26 cellular contexts compared by ENCODE assay signal in the genomic region with DNA sequence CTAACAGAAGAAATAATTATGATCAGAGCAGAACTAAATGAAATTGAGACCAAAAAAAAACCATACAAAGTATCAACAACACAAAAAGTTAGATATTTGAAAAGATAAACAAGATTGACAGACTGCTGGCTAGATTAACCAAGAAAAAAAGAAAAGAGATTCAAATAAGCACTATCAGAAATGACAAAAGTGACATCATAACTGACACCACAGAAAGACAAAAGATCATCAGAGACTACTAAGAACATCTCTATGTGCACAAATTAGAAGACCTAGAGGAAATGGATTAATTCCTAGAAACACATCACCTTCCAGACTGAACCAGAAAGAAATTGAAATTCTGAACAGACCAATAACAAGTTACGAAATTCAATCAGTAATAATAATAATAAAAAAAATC.
"Had no signal": no experiment of that assay in that cellular context is flagged by ENCODE, and none has a peak within 500 bp of the region (broad histone marks: within the 10 kb centered on the region; RNA-seq: fewer than 3 reads in every experiment).

No MANE protein-coding gene starts in this region.

- ATAC-seq: naive thymus-derived CD8-positive, alpha-beta T cell; pancreas; right cardiac atrium; stimulated activated memory B cell treated with anti-CD40 and anti-IgM and Interleukin-4, amounts not matched to agents 10 μg/mL and 1 μg/mL and 100 μg/mL, for 72 hours; stimulated activated naive CD8-positive, alpha-beta T cell treated with anti-CD3 and anti-CD28 coated beads, Interleukin-15, amount 100 ng/mL, for 72 hours had no signal

- H3K4me3 Mint-ChIP-seq: mesothelial cell of epicardium; nephron; neural crest cell; stimulated activated memory B cell treated with anti-CD40 and anti-IgM and Interleukin-4, amounts not matched to agents 10 μg/mL and 1 μg/mL and 100 μg/mL, for 72 hours; stimulated activated naive CD8-positive, alpha-beta T cell treated with anti-CD3 and anti-CD28 coated beads, Interleukin-15, amount 100 ng/mL, for 72 hours; type B pancreatic cell had no signal

- FAIRE-seq: pancreas, small intestine had no signal

- H3K9me3 ChIP-seq: pancreas, prostate gland had no signal

- H3K36me3 ChIP-seq: pancreas, prostate gland, uterus had no signal

- H3K4me3 ChIP-seq: left ventricle myocardium inferior, lung, pancreas, prostate gland, sigmoid colon, spleen, tibial nerve, uterus had no signal

- H3K27ac ChIP-seq: left ventricle myocardium inferior, pancreas, prostate gland, sigmoid colon, spleen, tibial nerve, uterus had no signal

- H3K27ac Mint-ChIP-seq: mesothelial cell of epicardium; nephron; stimulated activated memory B cell treated with anti-CD40 and anti-IgM and Interleukin-4, amounts not matched to agents 10 μg/mL and 1 μg/mL and 100 μg/mL, for 72 hours; stimulated activated naive CD8-positive, alpha-beta T cell treated with anti-CD3 and anti-CD28 coated beads, Interleukin-15, amount 100 ng/mL, for 72 hours; type B pancreatic cell had no signal

- H3K27me3 ChIP-seq: pancreas, sigmoid colon, spleen, tibial nerve, uterus had no signal

- DNase-seq: hypothalamus; islet precursor cell; left ventricle myocardium inferior; mesendoderm; naive thymus-derived CD8-positive, alpha-beta T cell; nucleus accumbens; pancreas; posterior cingulate gyrus; retina; right cardiac atrium; sigmoid colon; small intestine; spleen; stimulated activated CD4-positive, alpha-beta T cell treated with anti-CD3 and anti-CD28 coated beads, Interleukin-4, amount 100 ng/mL, for 24 hours; stimulated activated naive CD4-positive, alpha-beta T cell treated with Interleukin-2 at 50 U/mL for 16 hours; stimulated activated naive CD8-positive, alpha-beta T cell treated with anti-CD3 and anti-CD28 coated beads, Interleukin-15, amount 100 ng/mL, for 72 hours; substantia nigra; uterus had no signal

- H3K4me1 Mint-ChIP-seq: mesothelial cell of epicardium, nephron, neural crest cell had no signal

- H3K27me3 Mint-ChIP-seq: naive thymus-derived CD8-positive, alpha-beta T cell; stimulated activated memory B cell treated with anti-CD40 and anti-IgM and Interleukin-4, amounts not matched to agents 10 μg/mL and 1 μg/mL and 100 μg/mL, for 72 hours; stimulated activated naive CD8-positive, alpha-beta T cell treated with anti-CD3 and anti-CD28 coated beads, Interleukin-15, amount 100 ng/mL, for 72 hours; type B pancreatic cell had no signal

- H3K4me1 ChIP-seq: left ventricle myocardium inferior, pancreas, prostate gland, sigmoid colon, tibial nerve, uterus had no signal
